In genomic region chr3:53167418-53168174, GRCh38 we compare ENCODE assay signal across 13 cellular contexts. TPM values are rescaled to one million over a fixed set of nuclear protein-coding genes. Genes with fewer than 3 reads are reported as not detected.
DNase-seq lines count a peak whose midpoint lies in the region; ATAC-seq and TF ChIP-seq lines count a peak whose summit lies in the region.
"Had no signal": no experiment of that assay in that cellular context is flagged by ENCODE, and none has a peak within 500 bp of the region (broad histone marks: within the 10 kb centered on the region; RNA-seq: fewer than 3 reads in every experiment).

No MANE protein-coding gene starts in this region.

- H3K27ac Mint-ChIP-seq in endothelial cell (ENCODE audit: unreplicated experiment) (peak overlapping the region; percentile 61), T-cell (no peak overlapping the region)

- H3K36me3 Mint-ChIP-seq in endothelial cell (ENCODE audit: low read depth, unreplicated experiment) (peaks cover 3% of the 10 kb centered on the region), T-cell (no peaks in the 10 kb centered on the region)

- H3K4me3 Mint-ChIP-seq in endothelial cell (ENCODE audit: unreplicated experiment) (peak overlapping the region; percentile 79), T-cell (no peak overlapping the region)
- H3K4me3 Mint-ChIP-seq: naive thymus-derived CD4-positive, alpha-beta T cell had no signal

- peak; percentile 41 for DNase-seq in KBM-7
- no peak for DNase-seq in endothelial cell (ENCODE audit: low spot score)
- no peak for DNase-seq in NCI-H748 (lab: John Stamatoyannopoulos, UW; ENCODE audit: unreplicated experiment)
- no peak for DNase-seq in T-cell
- no peak for DNase-seq in A673 (ENCODE audit: low spot score)
- no peak for DNase-seq in activated CD8-positive, alpha-beta memory T cell treated with anti-CD3 and anti-CD28 coated beads for 24 hours
- DNase-seq: CD8-positive, alpha-beta memory T cell; cortex of kidney; naive thymus-derived CD4-positive, alpha-beta T cell; NCI-H1105 treated with DMSO at 0.1 percent for 48 hours had no signal

- H3K27me3 ChIP-seq in A673 (replicated peaks; ENCODE audit: insufficient read depth, low read depth, low read length, poor library complexity): no peaks in the 10 kb centered on the region

- H3K4me1 Mint-ChIP-seq in endothelial cell (ENCODE audit: unreplicated experiment): peaks cover 56% of the 10 kb centered on the region
- peaks cover 49 to 62% (median 59%) of the 10 kb centered on the region in 3 donors for H3K4me1 Mint-ChIP-seq in T-cell

- POLR2A ChIA-PET in T-cell (lab: Charles Lee) (no interaction called here), A673 (lab: Charles Lee; ENCODE audit: low non-redundant PET) (interaction anchor here (0.7 kb wide), 1 partner anchor 27 kb away, joined by 3 read pairs; no protein-coding TSS in a partner anchor)

- H3K9me3 Mint-ChIP-seq in endothelial cell (ENCODE audit: unreplicated experiment) (no peaks in the 10 kb centered on the region), T-cell (no peaks in the 10 kb centered on the region)
- H3K9me3 Mint-ChIP-seq: CD8-positive, alpha-beta memory T cell; naive thymus-derived CD4-positive, alpha-beta T cell had no signal

- peak overlapping the region in 13 of 21 experiments; percentile 14 to 84 (median 48) for H3K27ac ChIP-seq in skin epidermis
- H3K27ac ChIP-seq in A673 (ENCODE audit: low read depth, low read length, poor library complexity, severe bottlenecking): no peak overlapping the region

- in situ Hi-C loops in KBM-7 (cut with MboI; ENCODE audit: low pct_unique_long_range_greater_than_20kb, low sequenced_read_pairs): no loop called here

- no TSS peak for BruUV-seq in A673 (replicated peaks; lab: Mats Ljungman, UMichigan)

- H3K9me3 ChIP-seq in A673 (ENCODE audit: low read depth, low read length, poor library complexity, severe bottlenecking): no peaks in the 10 kb centered on the region

- peak; percentile 26 for ATAC-seq in GM18502 (IDR thresholded peaks at IDR 0.05; ENCODE audit: poor library complexity, unreplicated experiment)
- ATAC-seq in T-cell (replicated peaks in 1 of 4): no peak
- ATAC-seq: activated CD4-positive, CD25-positive, alpha-beta regulatory T cell treated with anti-CD3 and anti-CD28 coated beads, Interleukin-2, amount 50 U/mL, for 24 hours had no signal

- H3K4me1 ChIP-seq in A673 (ENCODE audit: insufficient read depth, low read length, poor library complexity, severe bottlenecking): no peaks in the 10 kb centered on the region

- no peak overlapping the region for H3K4me3 ChIP-seq in skin epidermis
- H3K4me3 ChIP-seq in A673 (ENCODE audit: low read depth, low read length, poor library complexity, severe bottlenecking): no peak overlapping the region

- H3K27me3 Mint-ChIP-seq in endothelial cell (ENCODE audit: unreplicated experiment) (peaks cover 17% of the 10 kb centered on the region), T-cell (no peaks in the 10 kb centered on the region)
- H3K27me3 Mint-ChIP-seq: naive thymus-derived CD4-positive, alpha-beta T cell had no signal

- CTCF ChIA-PET in T-cell (lab: Charles Lee) (no interaction called here), A673 (lab: Charles Lee) (no interaction called here)

- TF ChIP-seq CTCF in endothelial cell (IDR thresholded peaks at IDR 0.05; ENCODE audit: unreplicated experiment) (no peak), A673 (conservative IDR thresholded peaks at IDR 0.05; ENCODE audit: low read depth, low read length) (no peak)

- intact Hi-C loops in A673 (cut with micrococcal nuclease; ENCODE audit: unreplicated experiment): no loop called here

- H3K36me3 ChIP-seq in A673 (ENCODE audit: insufficient read depth, low read length, poor library complexity, severe bottlenecking): no peaks in the 10 kb centered on the region

RNA-seq across cellular contexts. Expression of gene PRKCD, which starts 6.6 kb away (rescaled TPM):
- total RNA-seq in endothelial cell (ENCODE audit: unreplicated experiment): 9.9 TPM
- total RNA-seq in T-cell: 10 to 100 TPM; 15.3 to 23.3 (median 19.2) TPM
- 1.4 and 3.0 TPM in 2 replicates for total RNA-seq in A673 (2021)

RNA-seq across cellular contexts. Expression of gene RFT1, which starts 37.4 kb away (rescaled TPM):
- total RNA-seq in endothelial cell (ENCODE audit: unreplicated experiment) (21.1 TPM), T-cell (10 to 100 TPM; 14.4 to 27.8 (median 26.6) TPM), A673 (2021) (15.8 and 16.7 TPM in 2 replicates)
